24 cellular contexts compared by ENCODE assay signal in the genomic region with DNA sequence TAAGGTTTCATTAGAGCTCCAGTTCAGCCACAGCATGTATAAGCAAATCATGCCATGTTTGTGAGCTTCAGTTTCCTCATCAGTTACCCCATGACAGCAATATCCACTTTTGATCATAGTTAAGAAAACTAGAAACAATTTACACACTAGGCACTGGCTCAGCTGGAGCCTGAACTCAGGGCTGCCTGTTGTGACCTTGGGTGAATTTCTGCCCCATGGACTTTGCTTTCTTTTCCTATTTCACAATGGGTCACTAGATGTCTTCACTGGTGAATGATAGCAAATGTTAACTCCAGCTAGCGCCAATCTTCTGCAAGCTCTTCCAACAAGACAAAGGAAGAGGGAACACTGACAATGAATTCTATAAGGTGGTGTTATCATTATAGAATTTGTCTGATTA.
A peak's percentile ranks its signal among the peaks of the same experiment; 100 is the strongest.
DNase-seq lines count a peak whose midpoint lies in the region; ATAC-seq, FAIRE-seq and TF ChIP-seq lines count a peak whose summit lies in the region.
"Had no signal": no experiment of that assay in that cellular context is flagged by ENCODE, and none has a peak within 500 bp of the region (broad histone marks: within the 10 kb centered on the region; RNA-seq: fewer than 3 reads in every experiment).

No MANE protein-coding gene starts in this region.

- H3K79me2 ChIP-seq in K562 (ENCODE audit: control insufficient read depth, insufficient read depth, low read length) (no peaks in the 10 kb centered on the region), HepG2 (ENCODE audit: insufficient read depth, low read length) (no peaks in the 10 kb centered on the region)

- in situ Hi-C loops in K562 (cut with MboI) = no loop called here
- in situ Hi-C loops in HepG2 (cut with HindIII; ENCODE audit: extremely low pct_ligation_motif_present, low pct_unique_long_range_greater_than_20kb) = no loop called here

- CTCF ChIA-PET in K562 (lab: Yijun Ruan, JAX; ENCODE audit: low intra/inter-chr PET ratio) (interaction anchor here (0.7 kb wide), 1 partner anchor 229 kb away, joined by 3 read pairs; no protein-coding TSS in a partner anchor), HepG2 (lab: Yijun Ruan, JAX; ENCODE audit: low intra/inter-chr PET ratio, low total read pairs) (no interaction called here)

- no peak overlapping the region for H2AFZ ChIP-seq in K562 (ENCODE audit: low read depth, low read length)
- no peak overlapping the region for H2AFZ ChIP-seq in HepG2 (ENCODE audit: low read length)
- H2AFZ ChIP-seq: GM23248 had no signal

- H3K27me3 ChIP-seq in K562 (ENCODE audit: control insufficient read depth in 2 of 2, insufficient read depth in 2 of 2, low read length in 2 of 2) (no peaks in the 10 kb centered on the region), HepG2 (ENCODE audit: control insufficient read depth in 1 of 2, insufficient read depth in 2 of 2, low read length in 2 of 2) (no peaks in the 10 kb centered on the region), pancreas (no peaks in the 10 kb centered on the region)
- H3K27me3 ChIP-seq: BLaER1 had no signal

- WGBS in K562 (ENCODE audit: insufficient coverage, low coverage, missing lambda C conversion rate) = 77% methylated on average over 1 of the region's 1 CpG
- WGBS in HepG2 (ENCODE audit: low lambda C conversion rate) = 15% methylated on average over 1 of the region's 1 CpG
- WGBS in pancreas, 2 donors = 97 to 100% methylated on average over 1 of the region's 1 CpG

- BruUV-seq in K562 (replicated peaks; lab: Mats Ljungman, UMichigan) (no TSS peak), HepG2 (replicated peaks; lab: Mats Ljungman, UMichigan) (no TSS peak)

- POLR2A ChIA-PET in K562 (lab: Yijun Ruan, JAX) = no interaction called here
- POLR2A ChIA-PET in HepG2 (lab: Yijun Ruan, JAX) = no interaction called here

- no peaks in the 10 kb centered on the region for H3K36me3 ChIP-seq in K562 (ENCODE audit: control insufficient read depth, insufficient read depth, low read length)
- no peaks in the 10 kb centered on the region for H3K36me3 ChIP-seq in HepG2 (replicated peaks in 1 of 2; ENCODE audit: control insufficient read depth in 1 of 2, insufficient read depth in 2 of 2, low read length in 2 of 2)
- H3K36me3 ChIP-seq in pancreas = no peaks in the 10 kb centered on the region
- H3K36me3 ChIP-seq in kidney (ENCODE audit: control insufficient read depth in 1 of 2, insufficient read depth in 2 of 2, low read length in 2 of 2) = no peaks in the 10 kb centered on the region
- H3K36me3 ChIP-seq: BLaER1 had no signal

- TF ChIP-seq EP300 in K562 (IDR thresholded peaks at IDR 0.05; ENCODE audit: low read length) (no peak), HepG2 (IDR thresholded peaks at IDR 0.05; ENCODE audit: low read depth in 2 of 2, low read length in 2 of 2) (peak in 1 of 2 experiments; percentile 58; a peak in 2 of 4 replicates), HepG2 (CRISPR knock-in tag; IDR thresholded peaks at IDR 0.05; ENCODE audit: borderline replicate concordance) (no peak)

- TF ChIP-seq CTCF in K562 (IDR thresholded peaks at IDR 0.05 in 2 of 3, conservative IDR thresholded peaks at IDR 0.05 in 1 of 3; ENCODE audit: insufficient read depth in 2 of 3, low read depth in 1 of 3, low read length in 3 of 3) (no peak), HepG2 (CRISPR knock-in tag; IDR thresholded peaks at IDR 0.05) (no peak), pancreas (IDR thresholded peaks at IDR 0.05) (no peak), kidney (IDR thresholded peaks at IDR 0.05; ENCODE audit: borderline replicate concordance, extremely low read depth, insufficient read depth) (no peak)

- intact Hi-C loops in K562 (cut with micrococcal nuclease) = no loop called here
- intact Hi-C loops in HepG2 (cut with micrococcal nuclease; ENCODE audit: unreplicated experiment) = no loop called here
- intact Hi-C loops in pancreas (cut with DNase I) = loop anchor here in 1 of 3 donors (10.0 kb wide), 1 partner anchor 69 kb away; no protein-coding TSS in a partner anchor
- intact Hi-C loops in kidney (cut with DNase I) = no loop called here

- H3K9me1 ChIP-seq in K562 (ENCODE audit: control insufficient read depth, insufficient read depth, low read length) = no peaks in the 10 kb centered on the region

- peaks cover 7% of the 10 kb centered on the region for H3K9me3 ChIP-seq in K562 (replicated peaks; ENCODE audit: control insufficient read depth, insufficient read depth, low read depth, low read length)
- H3K9me3 ChIP-seq in HepG2 (ENCODE audit: low read length) = peaks cover 11% of the 10 kb centered on the region
- peaks cover 0 to 6% (median 0%) of the 10 kb centered on the region in 4 donors for H3K9me3 ChIP-seq in pancreas
- peaks cover 0 to 7% of the 10 kb centered on the region in 2 donors for H3K9me3 ChIP-seq in kidney (ENCODE audit: control insufficient read depth in 1 of 2, low read length in 2 of 2)

- FAIRE-seq in H54 (lab: Jason Lieb, UNC) (peak; percentile 50), K562 (lab: Jason Lieb, UNC) (no peak), HepG2 (lab: Jason Lieb, UNC) (peak; percentile 93), pancreas (lab: Jason Lieb, UNC) (no peak), kidney (lab: Jason Lieb, UNC) (no peak)
- FAIRE-seq: A204.1, D721Med, GM12878, GM18507, H1 had no signal

- no peak for DNase-seq in H54 (ENCODE audit: insufficient read length, low spot score)
- no peak for DNase-seq in K562 (ENCODE audit: extremely low read depth in 1 of 4, low spot score in 3 of 4)
- DNase-seq in HepG2 (ENCODE audit: low spot score) = peak; percentile 77
- no peak for DNase-seq in pancreas
- DNase-seq in kidney = no peak
- no peak for DNase-seq in NCI-H446 (lab: John Stamatoyannopoulos, UW)
- DNase-seq: CD4-positive, CD25-positive, alpha-beta regulatory T cell; CD8-positive, alpha-beta T cell; DMS 273 treated with DMSO at 0.1 percent for 48 hours; DMS79; EL; GDM1; GM23248; H9 had no signal

- no peak for TF ChIP-seq POLR2A in H54 (IDR thresholded peaks at IDR 0.05; ENCODE audit: low read depth, low read length)
- no peak for TF ChIP-seq POLR2A in K562 (conservative IDR thresholded peaks at IDR 0.05)
- no peak for TF ChIP-seq POLR2A in HepG2 (IDR thresholded peaks at IDR 0.05; ENCODE audit: insufficient read depth in 1 of 2, low read depth in 2 of 2, low read length in 2 of 2)

- H4K20me1 ChIP-seq in K562 (replicated peaks; ENCODE audit: control insufficient read depth, insufficient read depth, low read length) (no peaks in the 10 kb centered on the region), HepG2 (ENCODE audit: insufficient read depth, low read length) (no peaks in the 10 kb centered on the region)
- H4K20me1 ChIP-seq: BLaER1 had no signal

- peaks cover 5 to 25% of the 10 kb centered on the region in 2 experiments; a peak in 4 of 5 replicates for H3K4me1 ChIP-seq in K562 (replicated peaks in 1 of 2; ENCODE audit: control insufficient read depth in 2 of 2, insufficient read depth in 2 of 2, low read length in 2 of 2)
- H3K4me1 ChIP-seq in HepG2 (ENCODE audit: insufficient read depth, low read length) = peaks cover 23% of the 10 kb centered on the region
- peaks cover 0 to 5% (median 3%) of the 10 kb centered on the region in 3 donors for H3K4me1 ChIP-seq in pancreas
- H3K4me1 ChIP-seq in kidney (ENCODE audit: control insufficient read depth in 1 of 2, insufficient read depth in 1 of 2, low read depth in 1 of 2, low read length in 2 of 2) = no peaks in the 10 kb centered on the region
- H3K4me1 ChIP-seq: BLaER1 had no signal

- no peak for TF ChIP-seq RAD21 in K562 (CRISPR knock-in tag; conservative IDR thresholded peaks at IDR 0.05 in 1 of 2, IDR thresholded peaks at IDR 0.05 in 1 of 2)
- no peak for TF ChIP-seq RAD21 in HepG2 (CRISPR knock-in tag; IDR thresholded peaks at IDR 0.05)

- ATAC-seq in K562 (no peak), HepG2 (peak; percentile 96), pancreas (peak in 3 of 4 donors; percentile 25 to 47 (median 38)), GM19467 (IDR thresholded peaks at IDR 0.05; ENCODE audit: unreplicated experiment) (no peak)
- ATAC-seq: CD8-positive, alpha-beta T cell; GM12878; HCT116 had no signal

- H3K27ac ChIP-seq in K562 (ENCODE audit: extremely low read depth, low read depth, low read length) = no peak overlapping the region
- no peak overlapping the region for H3K27ac ChIP-seq in HepG2 (ENCODE audit: extremely low read length, insufficient read depth, low read length)
- H3K27ac ChIP-seq in pancreas = no peak overlapping the region
- H3K27ac ChIP-seq in kidney (ENCODE audit: low read depth in 2 of 2, low read length in 2 of 2) = no peak overlapping the region
- H3K27ac ChIP-seq: 22Rv1, BLaER1, C4-2B, GM23248 had no signal

- H3K9ac ChIP-seq in K562 (ENCODE audit: insufficient read depth in 1 of 2, low read depth in 2 of 2, low read length in 2 of 2) (no peak overlapping the region), HepG2 (ENCODE audit: insufficient read depth, low read depth, low read length) (no peak overlapping the region), kidney (ENCODE audit: low read length in 2 of 2) (no peak overlapping the region)
- H3K9ac ChIP-seq: BLaER1, GM23248 had no signal

- H3K4me2 ChIP-seq in K562 (ENCODE audit: insufficient read depth, low read length) = no peak overlapping the region
- no peak overlapping the region for H3K4me2 ChIP-seq in HepG2 (ENCODE audit: low read depth, low read length)
- H3K4me2 ChIP-seq: BLaER1 had no signal

- H3K4me3 ChIP-seq in K562 (no peak overlapping the region), HepG2 (replicated peaks in 1 of 3; ENCODE audit: insufficient read depth in 1 of 3, low read depth in 2 of 3, low read length in 3 of 3) (no peak overlapping the region), pancreas (no peak overlapping the region), kidney (ENCODE audit: low read length in 2 of 2) (no peak overlapping the region)
- H3K4me3 ChIP-seq: BLaER1, GM12878, GM23248 had no signal

TF ChIP-seq in K562, 482 proteins besides CTCF, POLR2A, EP300 and RAD21:
- TF ChIP-seq ASH1L (IDR thresholded peaks at IDR 0.05; ENCODE audit: borderline replicate concordance, low read depth, partially characterized antibody) (no peak), CEBPB (tag; IDR thresholded peaks at IDR 0.05) (0 out of 2 replicates have a peak, but pooled peaks have one; percentile 7)
TF ChIP-seq in K562: peak in this region for 1.

TF ChIP-seq in HepG2, 621 proteins besides CTCF, POLR2A, EP300 and RAD21 (continues in another document):
- TF ChIP-seq, protein P1, sequence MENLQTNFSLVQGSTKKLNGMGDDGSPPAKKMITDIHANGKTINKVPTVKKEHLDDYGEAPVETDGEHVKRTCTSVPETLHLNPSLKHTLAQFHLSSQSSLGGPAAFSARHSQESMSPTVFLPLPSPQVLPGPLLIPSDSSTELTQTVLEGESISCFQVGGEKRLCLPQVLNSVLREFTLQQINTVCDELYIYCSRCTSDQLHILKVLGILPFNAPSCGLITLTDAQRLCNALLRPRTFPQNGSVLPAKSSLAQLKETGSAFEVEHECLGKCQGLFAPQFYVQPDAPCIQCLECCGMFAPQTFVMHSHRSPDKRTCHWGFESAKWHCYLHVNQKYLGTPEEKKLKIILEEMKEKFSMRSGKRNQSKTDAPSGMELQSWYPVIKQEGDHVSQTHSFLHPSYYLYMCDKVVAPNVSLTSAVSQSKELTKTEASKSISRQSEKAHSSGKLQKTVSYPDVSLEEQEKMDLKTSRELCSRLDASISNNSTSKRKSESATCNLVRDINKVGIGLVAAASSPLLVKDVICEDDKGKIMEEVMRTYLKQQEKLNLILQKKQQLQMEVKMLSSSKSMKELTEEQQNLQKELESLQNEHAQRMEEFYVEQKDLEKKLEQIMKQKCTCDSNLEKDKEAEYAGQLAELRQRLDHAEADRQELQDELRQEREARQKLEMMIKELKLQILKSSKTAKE (CRISPR knock-in tag; IDR thresholded peaks at IDR 0.05; ENCODE audit: borderline replicate concordance) = no peak

Comparison
In these comparisons a context has a peak if more than half of its experiments do, and no peak if none do; other contexts are left out.
1. ATAC-seq: peak in HepG2 (single experiment) and pancreas (3 of 4); none in K562 (single experiment) and GM19467 (single experiment).